In the genomic region with DNA sequence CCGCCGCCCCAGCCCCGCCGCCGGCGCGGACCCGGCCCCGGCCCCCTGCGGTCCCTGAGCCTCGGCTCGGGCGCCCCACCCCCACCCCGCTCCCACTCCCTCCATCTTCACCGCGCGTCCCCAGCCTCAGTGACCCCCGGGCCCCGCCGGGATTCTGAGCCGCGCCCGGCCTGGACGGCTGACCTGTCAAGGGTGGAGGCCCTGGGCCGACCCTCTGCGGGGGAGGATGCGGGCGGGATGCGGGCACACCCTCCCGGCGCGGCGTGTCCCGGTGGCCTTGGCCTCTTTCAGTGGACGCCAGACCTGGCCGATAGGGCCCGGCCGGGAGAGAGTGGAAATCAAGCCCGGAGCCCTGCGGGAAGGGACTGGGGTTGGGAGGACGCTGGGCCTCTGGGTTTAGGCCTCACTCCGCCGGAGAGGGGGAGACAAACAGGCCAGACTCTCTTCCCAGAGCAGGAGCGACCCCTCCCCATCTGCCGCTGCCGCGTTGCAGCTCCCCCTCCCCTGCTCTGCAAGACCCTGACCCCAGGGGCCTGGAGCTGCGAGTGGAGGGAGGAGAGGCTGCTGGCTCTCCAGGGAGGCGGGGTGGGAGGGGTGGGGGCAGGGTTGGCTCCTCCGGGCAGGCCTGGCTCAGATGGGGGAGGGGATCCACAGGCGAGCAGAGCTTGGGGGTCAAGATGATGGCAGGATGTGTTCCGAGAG, we compare ENCODE assay signal across 8 cellular contexts. TPM values are rescaled to one million over a fixed set of nuclear protein-coding genes. Genes with fewer than 3 reads are reported as not detected.
DNase-seq lines count a peak whose midpoint lies in the region; ATAC-seq, FAIRE-seq and TF ChIP-seq lines count a peak whose summit lies in the region.

No MANE protein-coding gene starts in this region.

- peaks cover 3% of the 10 kb centered on the region for H3K36me3 Mint-ChIP-seq in CD8-positive, alpha-beta T cell
- peaks cover 3% of the 10 kb centered on the region for H3K36me3 Mint-ChIP-seq in IgD-negative memory B cell

- no peak for FAIRE-seq in H1 (lab: Jason Lieb, UNC)

- peaks cover 2% of the 10 kb centered on the region; the same call in 1 of the 2 replicates for H3K23me2 ChIP-seq in H1 (ENCODE audit: low read depth, low read length)

- no peak overlapping the region for H4K5ac ChIP-seq in H1 (ENCODE audit: insufficient read length, low read depth, low read length)

- intact Hi-C loops in CD8-positive, alpha-beta T cell (cut with DNase I, micrococcal nuclease), result loop anchor here (1.0 to 2.0 kb wide), 2 partner anchors 27 to 38 kb away; a partner anchor contains a TSS

- H3K27ac ChIP-seq in CD8-positive, alpha-beta T cell (ENCODE audit: low read depth, low read length), result no peak overlapping the region
- H3K27ac ChIP-seq in H1 (ENCODE audit: low read depth, low read length) (no peak overlapping the region), parathyroid adenoma (peak overlapping the region; percentile 71), brain microvascular endothelial cell (no peak overlapping the region)

- H3K4me2 ChIP-seq in H1 (ENCODE audit: insufficient read depth in 1 of 2, low read depth in 2 of 2, low read length in 2 of 2) (peak overlapping the region; percentile 53 to 69), parathyroid adenoma (ENCODE audit: low read length) (peak overlapping the region; percentile 66)

- no peaks in the 10 kb centered on the region for H3K9me3 Mint-ChIP-seq in CD8-positive, alpha-beta T cell
- no peaks in the 10 kb centered on the region for H3K9me3 Mint-ChIP-seq in IgD-negative memory B cell

- H3K4me3 ChIP-seq in CD8-positive, alpha-beta T cell (ENCODE audit: low read depth, low read length), result no peak overlapping the region
- H3K4me3 ChIP-seq in H1 (ENCODE audit: extremely low read depth in 1 of 4, insufficient read depth in 2 of 4, low read depth in 3 of 4, low read length in 4 of 4) (peak overlapping the region; percentile 21 to 57 (median 26); a peak in 6 of 8 replicates), parathyroid adenoma (ENCODE audit: low read depth, low read length) (peak overlapping the region; percentile 26), brain microvascular endothelial cell (ENCODE audit: low read depth, low read length) (no peak overlapping the region)

- H3K79me2 ChIP-seq in H1 (ENCODE audit: control insufficient read depth in 1 of 2, insufficient read depth in 2 of 2, low read length in 2 of 2), result no peaks in the 10 kb centered on the region
- no peaks in the 10 kb centered on the region for H3K79me2 ChIP-seq in parathyroid adenoma

- no peak for ATAC-seq in CD8-positive, alpha-beta T cell

- no peak overlapping the region for H2BK20ac ChIP-seq in H1 (ENCODE audit: low read length)

- no peaks in the 10 kb centered on the region for H3K4me1 ChIP-seq in CD8-positive, alpha-beta T cell (ENCODE audit: insufficient read depth, low read length)
- H3K4me1 ChIP-seq in H1 (replicated peaks in 1 of 4; ENCODE audit: control insufficient read depth in 3 of 4, insufficient read depth in 4 of 4, low read length in 3 of 4), result peaks cover 0 to 16% (median 4%) of the 10 kb centered on the region in 4 experiments; a peak in 5 of 7 replicates
- H3K4me1 ChIP-seq in parathyroid adenoma, result no peaks in the 10 kb centered on the region

- H2AK5ac ChIP-seq in H1 (ENCODE audit: low read depth, low read length), result no peak overlapping the region

- no peak overlapping the region for H2BK120ac ChIP-seq in H1 (replicated peaks; ENCODE audit: low read depth, low read length)

- H3K23ac ChIP-seq in H1 (ENCODE audit: insufficient read length), result no peak overlapping the region

- CTCF ChIA-PET in CD8-positive, alpha-beta T cell (lab: Charles Lee), result interaction anchor here (1.2 kb wide), 1 partner anchor 38 kb away, joined by 4 read pairs; a partner anchor contains a TSS
- CTCF ChIA-PET in H1 (lab: Charles Lee; ENCODE audit: partially characterized antibody), result interaction anchor here (0.9 to 1.9 kb wide), 4 partner anchors 11 to 38 kb away, joined by 3 to 13 read pairs (median 6); a partner anchor contains a TSS

- H3K4ac ChIP-seq in H1 (replicated peaks; ENCODE audit: insufficient read length, low read depth, low read length), result no peak overlapping the region

- WGBS in H1 (ENCODE audit: extremely low coverage in 1 of 2, insufficient coverage in 1 of 2, insufficient read length in 1 of 2, insufficient replicate concordance in 2 of 2, low coverage in 1 of 2, low lambda C conversion rate in 2 of 2, missing lambda C conversion rate in 1 of 2), 2 experiments, result 5% methylated on average over 17 of the region's 52 CpGs; no CpG with 5 or more reads in 1 of the 2 experiments

- peaks cover 13% of the 10 kb centered on the region for H3K27me3 ChIP-seq in CD8-positive, alpha-beta T cell (ENCODE audit: insufficient read depth, low read length)
- H3K27me3 ChIP-seq in H1 (replicated peaks in 1 of 4; ENCODE audit: control insufficient read depth in 3 of 4, extremely low read depth in 1 of 4, insufficient read depth in 3 of 4, low read length in 3 of 4) (peaks cover 54 to 85% (median 63%) of the 10 kb centered on the region in 4 experiments; a peak in 6 of 7 replicates), parathyroid adenoma (ENCODE audit: control insufficient read depth, insufficient read depth, low read length) (no peaks in the 10 kb centered on the region), brain microvascular endothelial cell (replicated peaks) (peaks cover 44% of the 10 kb centered on the region)

- peak overlapping the region; percentile 67 for H3K4me3 Mint-ChIP-seq in CD8-positive, alpha-beta T cell
- H3K4me3 Mint-ChIP-seq in IgD-negative memory B cell, result peak overlapping the region; percentile 41 to 88 (median 74)

- no peak overlapping the region for H2AFZ ChIP-seq in H1 (ENCODE audit: low read length)
- H2AFZ ChIP-seq in parathyroid adenoma, result peak overlapping the region; percentile 60

- TF ChIP-seq EP300 in H1 (IDR thresholded peaks at IDR 0.05; ENCODE audit: borderline replicate concordance in 1 of 2, low read depth in 2 of 2, low read length in 2 of 2), result no peak

- no peaks in the 10 kb centered on the region for H3K9me3 ChIP-seq in CD8-positive, alpha-beta T cell (ENCODE audit: low read length)
- H3K9me3 ChIP-seq in H1 (ENCODE audit: insufficient read depth in 2 of 2, low read depth in 1 of 2, low read length in 1 of 2) (no peaks in the 10 kb centered on the region), parathyroid adenoma (ENCODE audit: control insufficient read depth, low read length) (no peaks in the 10 kb centered on the region)

- no peak overlapping the region for H2BK5ac ChIP-seq in H1 (ENCODE audit: low read depth, low read length)

- H3K9ac ChIP-seq in H1 (replicated peaks in 1 of 4; ENCODE audit: extremely low read depth in 1 of 4, low read depth in 3 of 4, low read length in 3 of 4), result no peak overlapping the region
- peak overlapping the region; percentile 19 for H3K9ac ChIP-seq in parathyroid adenoma

- in situ Hi-C loops in KBM-7 (cut with MboI; ENCODE audit: low pct_unique_long_range_greater_than_20kb, low sequenced_read_pairs) (no loop called here), brain microvascular endothelial cell (cut with HindIII; ENCODE audit: low pct_ligation_motif_present, low sequenced_read_pairs) (no loop called here)

- no peak for TF ChIP-seq POLR2A in H1 (IDR thresholded peaks at IDR 0.05; ENCODE audit: control extremely low read depth in 1 of 2, low read depth in 2 of 2, low read length in 2 of 2)

- POLR2A ChIA-PET in CD8-positive, alpha-beta T cell (lab: Charles Lee), result no interaction called here
- POLR2A ChIA-PET in H1 (lab: Charles Lee; ENCODE audit: partially characterized antibody), result interaction anchor here (0.9 kb wide), 1 partner anchor 18 kb away, joined by 3 read pairs; a partner anchor contains a TSS

- no peaks in the 10 kb centered on the region for H3K79me1 ChIP-seq in H1 (ENCODE audit: low read depth, low read length)

- H3K27ac Mint-ChIP-seq in CD8-positive, alpha-beta T cell, result no peak overlapping the region
- H3K27ac Mint-ChIP-seq in IgD-negative memory B cell, result peak overlapping the region in 1 of 3 donors; percentile 64

- H3K56ac ChIP-seq in H1 (replicated peaks; ENCODE audit: insufficient read length, low read depth, low read length), result no peak overlapping the region

- no peak for TF ChIP-seq CTCF in CD8-positive, alpha-beta T cell (IDR thresholded peaks at IDR 0.05)
- TF ChIP-seq CTCF in H1 (IDR thresholded peaks at IDR 0.05; ENCODE audit: control extremely low read depth in 1 of 3, insufficient read depth in 1 of 3, low read depth in 1 of 3, low read length in 3 of 3) (no peak), parathyroid adenoma (IDR thresholded peaks at IDR 0.05) (no peak), brain microvascular endothelial cell (IDR thresholded peaks at IDR 0.05; ENCODE audit: low read depth, low read length, missing control alignments) (no peak)

- peak in 2 of 7 experiments; percentile 21 to 42 for DNase-seq in CD8-positive, alpha-beta T cell
- DNase-seq in H1 (ENCODE audit: low read depth in 1 of 2, low spot score in 2 of 2) (peak in 1 of 2 experiments; percentile 60), KBM-7 (no peak), HT-29 (ENCODE audit: low spot score) (no peak), brain microvascular endothelial cell (no peak), NCI-H1436 treated with DMSO at 0.1 percent for 48 hours (lab: John Stamatoyannopoulos, UW) (no peak)

- no peak overlapping the region for H4K91ac ChIP-seq in H1 (replicated peaks; ENCODE audit: insufficient read length, low read length)

- H3K14ac ChIP-seq in H1 (ENCODE audit: insufficient read length), result no peak overlapping the region

- H3K4me1 Mint-ChIP-seq in CD8-positive, alpha-beta T cell (ENCODE audit: low read depth), result peaks cover 13% of the 10 kb centered on the region
- peaks cover 2 to 10% (median 7%) of the 10 kb centered on the region in 3 donors for H3K4me1 Mint-ChIP-seq in IgD-negative memory B cell

- H2BK15ac ChIP-seq in H1 (ENCODE audit: low read length), result no peak overlapping the region

- no peak overlapping the region for H2BK12ac ChIP-seq in H1 (ENCODE audit: low read depth, low read length)

- H3K27me3 Mint-ChIP-seq in CD8-positive, alpha-beta T cell (ENCODE audit: low read depth), result peaks cover 32% of the 10 kb centered on the region
- H3K27me3 Mint-ChIP-seq in IgD-negative memory B cell, result peaks cover 34% of the 10 kb centered on the region

- H3K36me3 ChIP-seq in CD8-positive, alpha-beta T cell (ENCODE audit: insufficient read depth, low read length), result no peaks in the 10 kb centered on the region
- H3K36me3 ChIP-seq in H1 (ENCODE audit: control insufficient read depth in 2 of 4, insufficient read depth in 4 of 4, low read length in 3 of 4) (peaks cover 0 to 3% (median 0%) of the 10 kb centered on the region in 4 experiments; a peak in 1 of 8 replicates), parathyroid adenoma (ENCODE audit: control insufficient read depth, insufficient read depth, low read length) (no peaks in the 10 kb centered on the region), brain microvascular endothelial cell (replicated peaks) (no peaks in the 10 kb centered on the region)

- H4K8ac ChIP-seq in H1 (ENCODE audit: extremely low read depth, insufficient read depth, low read length), result no peak overlapping the region

- TF ChIP-seq RAD21 in H1 (IDR thresholded peaks at IDR 0.05 in 1 of 2, conservative IDR thresholded peaks at IDR 0.05 in 1 of 2; ENCODE audit: low read depth in 2 of 2, low read length in 2 of 2), result no peak

- no peak overlapping the region; the same call in 1 of the 2 replicates for H3K18ac ChIP-seq in H1 (ENCODE audit: extremely low read depth, low read length)

- peaks cover 9 to 11% of the 10 kb centered on the region in 2 experiments for H4K20me1 ChIP-seq in H1 (replicated peaks in 1 of 2; ENCODE audit: control insufficient read depth in 1 of 2, insufficient read depth in 2 of 2, low read length in 2 of 2)

RNA-seq across cellular contexts. Expression of a gene that starts 0.5 kb away (rescaled TPM):
- total RNA-seq in CD8-positive, alpha-beta T cell, result under 1 TPM; 0.16 to 0.42 TPM
- polyA plus RNA-seq in IgD-negative memory B cell, result not detected
- total RNA-seq in H1 (2021; fragmentation: NEBNext Ultra II Directional; extraction: Animal tissue kit (Norgen Biotek cat#: 25700)), result 5.5 and 6.7 TPM in 2 replicates
- polyA plus RNA-seq in H1 (2011; rRNA removed), result 1.5 and 1.7 TPM in 2 replicates
- polyA plus RNA-seq in H1 (2011; cell fraction: cytosol; rRNA removed), result 1.2 TPM
- 2.4 TPM for polyA plus RNA-seq in H1 (2011; cell fraction: nucleus; rRNA removed)
- polyA plus RNA-seq in H1 (2012, experiment 1 of 2), result 1.9 to 2.6 TPM (median 2.4 TPM) in 4 replicates
- 2.3 TPM for polyA plus RNA-seq in H1 (2012, experiment 2 of 2)
- 2.5 TPM for polyA plus RNA-seq in H1 (2013, experiment 1 of 2)
- 2.9 TPM for polyA plus RNA-seq in H1 (2013, experiment 2 of 2)
- 0.44 and 0.83 TPM in 2 replicates for polyA minus RNA-seq in H1 (2011; rRNA and poly(A)+ RNA removed)
- 1.4 TPM for polyA minus RNA-seq in H1 (2011; cell fraction: cytosol; rRNA and poly(A)+ RNA removed)
- 1.00 TPM for polyA minus RNA-seq in H1 (2011; cell fraction: nucleus; rRNA and poly(A)+ RNA removed)
- not detected in 2 replicates for total RNA-seq in HT-29 (2014; rRNA removed; shearing (Covaris generic))

RNA-seq across cellular contexts. Expression of a gene that starts 18.5 kb away (rescaled TPM):
- 100 to 1,000 TPM; 112 to 115 TPM for total RNA-seq in CD8-positive, alpha-beta T cell
- polyA plus RNA-seq in IgD-negative memory B cell, result 38.6 TPM
- total RNA-seq in H1 (2021; fragmentation: NEBNext Ultra II Directional; extraction: Animal tissue kit (Norgen Biotek cat#: 25700)), result 42.2 and 51.8 TPM in 2 replicates
- polyA plus RNA-seq in H1 (2011; rRNA removed), result 27.9 and 28.4 TPM in 2 replicates
- 45.6 TPM for polyA plus RNA-seq in H1 (2011; cell fraction: cytosol; rRNA removed)
- 170 TPM for polyA plus RNA-seq in H1 (2011; cell fraction: nucleus; rRNA removed)
- 46.9 to 53.6 TPM (median 51.5 TPM) in 4 replicates for polyA plus RNA-seq in H1 (2012, experiment 1 of 2)
- 38.3 TPM for polyA plus RNA-seq in H1 (2012, experiment 2 of 2)
- 42.5 TPM for polyA plus RNA-seq in H1 (2013, experiment 1 of 2)
- polyA plus RNA-seq in H1 (2013, experiment 2 of 2), result 37.9 TPM
- polyA minus RNA-seq in H1 (2011; rRNA and poly(A)+ RNA removed), result 18.4 and 19.3 TPM in 2 replicates
- 15.9 TPM for polyA minus RNA-seq in H1 (2011; cell fraction: cytosol; rRNA and poly(A)+ RNA removed)
- polyA minus RNA-seq in H1 (2011; cell fraction: nucleus; rRNA and poly(A)+ RNA removed), result 35.6 TPM
- total RNA-seq in HT-29 (2014; rRNA removed; shearing (Covaris generic)), result 21.5 and 26.2 TPM in 2 replicates

RNA-seq across cellular contexts. Expression of a gene that starts 22.9 kb away (rescaled TPM):
- 10 to 100 TPM; 42.4 to 46.0 TPM for total RNA-seq in CD8-positive, alpha-beta T cell
- 1.6 TPM for polyA plus RNA-seq in IgD-negative memory B cell
- 33.1 and 36.2 TPM in 2 replicates for total RNA-seq in H1 (2021; fragmentation: NEBNext Ultra II Directional; extraction: Animal tissue kit (Norgen Biotek cat#: 25700))
- 34.2 and 47.7 TPM in 2 replicates for polyA plus RNA-seq in H1 (2011; rRNA removed)
- 48.0 TPM for polyA plus RNA-seq in H1 (2011; cell fraction: cytosol; rRNA removed)
- polyA plus RNA-seq in H1 (2011; cell fraction: nucleus; rRNA removed), result 378 TPM
- polyA plus RNA-seq in H1 (2012, experiment 1 of 2), result 46.3 to 71.2 TPM (median 63.2 TPM) in 4 replicates
- 31.6 TPM for polyA plus RNA-seq in H1 (2012, experiment 2 of 2)
- 15.9 TPM for polyA plus RNA-seq in H1 (2013, experiment 1 of 2)
- polyA plus RNA-seq in H1 (2013, experiment 2 of 2), result 15.5 TPM
- polyA minus RNA-seq in H1 (2011; rRNA and poly(A)+ RNA removed), result 20.9 and 22.0 TPM in 2 replicates
- polyA minus RNA-seq in H1 (2011; cell fraction: cytosol; rRNA and poly(A)+ RNA removed), result 12.0 TPM
- 46.3 TPM for polyA minus RNA-seq in H1 (2011; cell fraction: nucleus; rRNA and poly(A)+ RNA removed)
- total RNA-seq in HT-29 (2014; rRNA removed; shearing (Covaris generic)), result 1.5 and 2.5 TPM in 2 replicates

RNA-seq across cellular contexts. Expression of a gene that starts 26.8 kb away (rescaled TPM):
- total RNA-seq in CD8-positive, alpha-beta T cell, result 10 to 100 TPM; 37.1 to 43.4 TPM
- polyA plus RNA-seq in IgD-negative memory B cell (11.5 TPM), H1 (2011; rRNA removed) (10.1 and 14.3 TPM in 2 replicates)
- total RNA-seq in H1 (2021; fragmentation: NEBNext Ultra II Directional; extraction: Animal tissue kit (Norgen Biotek cat#: 25700)), result 7.7 and 9.8 TPM in 2 replicates
- 8.5 TPM for polyA plus RNA-seq in H1 (2011; cell fraction: cytosol; rRNA removed)
- 49.1 TPM for polyA plus RNA-seq in H1 (2011; cell fraction: nucleus; rRNA removed)
- 8.3 to 12.4 TPM (median 11.3 TPM) in 4 replicates for polyA plus RNA-seq in H1 (2012, experiment 1 of 2)
- polyA plus RNA-seq in H1 (2012, experiment 2 of 2), result 10.7 TPM
- 9.1 TPM for polyA plus RNA-seq in H1 (2013, experiment 1 of 2)
- polyA plus RNA-seq in H1 (2013, experiment 2 of 2), result 8.0 TPM
- polyA minus RNA-seq in H1 (2011; rRNA and poly(A)+ RNA removed), result 4.2 and 4.7 TPM in 2 replicates
- polyA minus RNA-seq in H1 (2011; cell fraction: cytosol; rRNA and poly(A)+ RNA removed), result 7.0 TPM
- polyA minus RNA-seq in H1 (2011; cell fraction: nucleus; rRNA and poly(A)+ RNA removed), result 12.1 TPM
- total RNA-seq in HT-29 (2014; rRNA removed; shearing (Covaris generic)), result 11.4 and 16.6 TPM in 2 replicates

RNA-seq across cellular contexts. Expression of a gene that starts 38.4 kb away (rescaled TPM):
- not detected for total RNA-seq in CD8-positive, alpha-beta T cell
- polyA plus RNA-seq in IgD-negative memory B cell, result not detected
- total RNA-seq in H1 (2021; fragmentation: NEBNext Ultra II Directional; extraction: Animal tissue kit (Norgen Biotek cat#: 25700)), result not detected in 2 replicates
- polyA plus RNA-seq in H1 (2011; rRNA removed), result 1.9 and 2.9 TPM in 2 replicates
- polyA plus RNA-seq in H1 (2011; cell fraction: cytosol; rRNA removed), result 5.7 TPM
- 0.41 TPM for polyA plus RNA-seq in H1 (2011; cell fraction: nucleus; rRNA removed)
- polyA plus RNA-seq in H1 (2012, experiment 1 of 2), result 1.2 to 2.5 TPM (median 1.6 TPM) in 4 replicates
- not detected for polyA plus RNA-seq in H1 (2012, experiment 2 of 2)
- polyA plus RNA-seq in H1 (2013, experiment 1 of 2), result 0.91 TPM
- polyA plus RNA-seq in H1 (2013, experiment 2 of 2), result 0.77 TPM
- not detected in 2 replicates for polyA minus RNA-seq in H1 (2011; rRNA and poly(A)+ RNA removed)
- not detected for polyA minus RNA-seq in H1 (2011; cell fraction: cytosol; rRNA and poly(A)+ RNA removed)
- polyA minus RNA-seq in H1 (2011; cell fraction: nucleus; rRNA and poly(A)+ RNA removed), result not detected
- total RNA-seq in HT-29 (2014; rRNA removed; shearing (Covaris generic)), result not detected in 2 replicates

Comparison
In these comparisons a context has a peak if more than half of its experiments do, and no peak if none do; other contexts are left out.
1. H3K4me3 ChIP-seq: peak in H1 (4 of 4) and parathyroid adenoma (single experiment); none in CD8-positive, alpha-beta T cell (single experiment) and brain microvascular endothelial cell (single experiment).